ENCODE assay signal across 8 cellular contexts in genomic region chr6:24403501-24403824, GRCh38. TPM values are rescaled to one million over a fixed set of nuclear protein-coding genes. Genes with fewer than 3 reads are reported as not detected.
DNase-seq lines count a peak whose midpoint lies in the region; ATAC-seq, FAIRE-seq and TF ChIP-seq lines count a peak whose summit lies in the region.

No MANE protein-coding gene starts in this region.

- peak overlapping the region; percentile 71 for H3K9ac ChIP-seq in GM12878 (ENCODE audit: control insufficient read depth, insufficient read depth, low read length)

- RAD21 ChIA-PET in GM12878 (lab: Charles Lee; ENCODE audit: unreplicated experiment): no interaction called here

- H4K20me1 ChIP-seq in GM12878 (ENCODE audit: control insufficient read depth, insufficient read depth): no peaks in the 10 kb centered on the region

- peaks cover 35% of the 10 kb centered on the region for H3K36me3 ChIP-seq in left ventricle myocardium inferior
- H3K36me3 ChIP-seq in GM12878 (ENCODE audit: control insufficient read depth in 2 of 2, insufficient read depth in 2 of 2, low read length in 1 of 2): no peaks in the 10 kb centered on the region; a peak in 1 of 4 replicates
- peaks cover 24% of the 10 kb centered on the region for H3K36me3 ChIP-seq in mesodermal cell (ENCODE audit: control insufficient read depth, insufficient read depth, low read length)

- H3K27ac ChIP-seq in left ventricle myocardium inferior (replicated peaks): peak overlapping the region; percentile 92
- H3K27ac ChIP-seq in GM12878 (ENCODE audit: control insufficient read depth, insufficient read depth): peak overlapping the region; percentile 49; the same call in 1 of the 2 replicates
- no peak overlapping the region for H3K27ac ChIP-seq in mesodermal cell (ENCODE audit: low read depth, low read length, severe bottlenecking)

- no peak for TF ChIP-seq RAD21 in GM12878 (IDR thresholded peaks at IDR 0.05; ENCODE audit: insufficient read depth, low read depth, low read length)

- TF ChIP-seq POLR2A in GM12878 (IDR thresholded peaks at IDR 0.05; ENCODE audit: low read depth, low read length): no peak

- TF ChIP-seq EP300 in GM12878 (IDR thresholded peaks at IDR 0.05; ENCODE audit: borderline replicate concordance in 1 of 2, control insufficient read depth in 1 of 2, low read depth in 2 of 2, low read length in 2 of 2): no peak

- under 1% methylated on average over 12 of the region's 12 CpGs for WGBS in GM12878 (ENCODE audit: insufficient coverage, insufficient replicate concordance, low lambda C conversion rate, missing lambda C conversion rate)
- WGBS in mesodermal cell (ENCODE audit: insufficient coverage in 2 of 2), 2 experiments: 0% methylated on average over 2 of the region's 12 CpGs; no CpG with 5 or more reads in 1 of the 2 experiments

- H3K4me3 ChIP-seq in left ventricle myocardium inferior (peak overlapping the region; percentile 90), GM12878 (peak overlapping the region; percentile 85), mesodermal cell (ENCODE audit: extremely low read depth, insufficient read depth, low read length, poor library complexity, severe bottlenecking) (peak overlapping the region; percentile 83)

- CTCF ChIA-PET in GM12878 (lab: Yijun Ruan, JAX): interaction anchor here (1.3 kb wide), 1 partner anchor 44 kb away, joined by 3 read pairs; no protein-coding TSS in a partner anchor

- H3K4me1 ChIP-seq in left ventricle myocardium inferior: peaks cover 49% of the 10 kb centered on the region
- H3K4me1 ChIP-seq in GM12878 (ENCODE audit: control insufficient read depth, insufficient read depth, low read length): peaks cover 8% of the 10 kb centered on the region
- H3K4me1 ChIP-seq in mesodermal cell (ENCODE audit: control insufficient read depth, insufficient read depth, low read length, poor library complexity, severe bottlenecking): peaks cover 26% of the 10 kb centered on the region

- SMC1A ChIA-PET in GM12878 (lab: Charles Lee; ENCODE audit: uncharacterized antibody, unreplicated experiment): no interaction called here

- peak overlapping the region; percentile 96 for H2AFZ ChIP-seq in GM12878 (ENCODE audit: control insufficient read depth, low read depth, low read length)

- DNase-seq in left ventricle myocardium inferior (no peak), left cardiac atrium (no peak), GM12878 (ENCODE audit: low read depth, low spot score) (no peak), glomerular visceral epithelial cell (ENCODE audit: extremely low spot score) (no peak), GOT3 (lab: John Stamatoyannopoulos, UW) (no peak)

- intact Hi-C loops in left ventricle myocardium inferior (cut with micrococcal nuclease) (no loop called here), left cardiac atrium (cut with DNase I) (no loop called here), GM12878 (cut with micrococcal nuclease; ENCODE audit: unreplicated experiment) (loop anchor here (10.0 kb wide), 1 partner anchor 371 kb away; the partner anchor contains the start of gene GMNN)

- POLR2A ChIA-PET in GM12878 (lab: Charles Lee): interaction anchor here (1.3 kb wide), 1 partner anchor 11 kb away, joined by 6 read pairs; no protein-coding TSS in a partner anchor

- peak overlapping the region; percentile 65 for H3K4me2 ChIP-seq in GM12878 (ENCODE audit: control insufficient read depth, insufficient read depth)

- in situ Hi-C loops in GM12878 (cut with MboI): no loop called here

- ATAC-seq in left cardiac atrium (no peak), GM12878 (no peak), HG03108 (IDR thresholded peaks at IDR 0.05; ENCODE audit: unreplicated experiment) (no peak), HG03196 (IDR thresholded peaks at IDR 0.05; ENCODE audit: unreplicated experiment) (no peak)

- H3K79me2 ChIP-seq in GM12878 (ENCODE audit: control insufficient read depth, insufficient read depth, low read length): peaks cover 32% of the 10 kb centered on the region

- H3K9me3 ChIP-seq in left ventricle myocardium inferior (replicated peaks) (no peaks in the 10 kb centered on the region), GM12878 (replicated peaks; ENCODE audit: control insufficient read depth, insufficient read depth, low read length) (no peaks in the 10 kb centered on the region), mesodermal cell (ENCODE audit: control insufficient read depth, low read length) (no peaks in the 10 kb centered on the region)

- no peak for FAIRE-seq in GM12878 (lab: Jason Lieb, UNC)

- H3K27me3 ChIP-seq in left ventricle myocardium inferior (ENCODE audit: low read depth) (peaks cover 22% of the 10 kb centered on the region), GM12878 (replicated peaks in 1 of 2; ENCODE audit: control insufficient read depth in 2 of 2, insufficient read depth in 2 of 2, low read length in 1 of 2) (no peaks in the 10 kb centered on the region)

- TF ChIP-seq CTCF in left ventricle myocardium inferior (IDR thresholded peaks at IDR 0.05; ENCODE audit: borderline replicate concordance) (no peak), GM12878 (IDR thresholded peaks at IDR 0.05 in 2 of 3, conservative IDR thresholded peaks at IDR 0.05 in 1 of 3; ENCODE audit: control insufficient read depth in 2 of 3, extremely low read depth in 1 of 3, insufficient read depth in 1 of 3, low read depth in 3 of 3, low read length in 3 of 3) (no peak)

- no TSS peak for BruUV-seq in GM12878 (replicated peaks; lab: Mats Ljungman, UMichigan)

TF ChIP-seq in GM12878, 131 proteins besides CTCF, POLR2A, EP300 and RAD21 (continues in another document):
- TF ChIP-seq CREM (IDR thresholded peaks at IDR 0.05; ENCODE audit: low read depth): no peak
- no peak for TF ChIP-seq RBBP5 (conservative IDR thresholded peaks at IDR 0.05)
- TF ChIP-seq SMAD5 (IDR thresholded peaks at IDR 0.05; ENCODE audit: low read depth): no peak
- no peak for TF ChIP-seq HSF1 (IDR thresholded peaks at IDR 0.05; ENCODE audit: low read depth, low read length)
- no peak for TF ChIP-seq RAD51 (IDR thresholded peaks at IDR 0.05)

RNA-seq across cellular contexts. Expression of gene MRS2, which starts 0.7 kb away (rescaled TPM):
- total RNA-seq in left ventricle myocardium inferior (44.7 TPM), left cardiac atrium (10 to 100 TPM; 32.8 to 43.4 TPM), GM12878 (2014; rRNA removed) (18.0 and 20.7 TPM in 2 replicates), GM12878 (2014; rRNA removed; fragmentation: Illumina TruSeq; extraction: Trizol) (20.9 and 22.0 TPM in 2 replicates), GM12878 (2021) (25.6 and 25.7 TPM in 2 replicates)
- total RNA-seq in GM12878 (2013; cell fraction: nucleolus; rRNA removed): 42.0 and 42.2 TPM in 2 replicates
- polyA plus RNA-seq in GM12878 (2011; ENCODE audit: low read depth): 9.4 TPM
- polyA plus RNA-seq in GM12878 (2011; rRNA removed) (29.0 and 43.5 TPM in 2 replicates), GM12878 (2014; fragmentation: Illumina TruSeq; extraction: Trizol) (23.7 and 26.2 TPM in 2 replicates), GM12878 (2014; fragmentation: Nextera tagmentation; extraction: Ambion mirVana) (10 to 100 TPM in 1 of 2 experiments, 1 to 10 TPM in 1; 7.5 to 12.6 TPM), GM12878 (2014; rRNA removed) (19.0 and 24.8 TPM in 2 replicates), GM12878 (2016; fragmentation: Nextera tagmentation; extraction: Ambion mirVana) (10 to 100 TPM; 26.7 to 29.9 TPM)
- polyA plus RNA-seq in GM12878 (2011; cell fraction: cytosol; rRNA removed): 14.7 and 17.7 TPM in 2 replicates
- polyA plus RNA-seq in GM12878 (2011; cell fraction: nucleus; rRNA removed): 20.2 and 21.8 TPM in 2 replicates
- polyA plus RNA-seq in GM12878 (2012): 11.5 and 16.5 TPM in 2 replicates
- 16.8 and 23.3 TPM in 2 replicates for polyA minus RNA-seq in GM12878 (2011; rRNA and poly(A)+ RNA removed)
- polyA minus RNA-seq in GM12878 (2011; cell fraction: cytosol; rRNA and poly(A)+ RNA removed): 13.7 and 16.4 TPM in 2 replicates
- 15.2 and 18.7 TPM in 2 replicates for polyA minus RNA-seq in GM12878 (2011; cell fraction: nucleus; rRNA and poly(A)+ RNA removed)
- polyA plus RNA-seq in mesodermal cell (2013, experiment 1 of 2): 25.7 TPM
- 26.7 TPM for polyA plus RNA-seq in mesodermal cell (2013, experiment 2 of 2)

RNA-seq across cellular contexts. Expression of gene DCDC2, which starts 45.6 kb away (rescaled TPM):
- not detected for total RNA-seq in left ventricle myocardium inferior
- total RNA-seq in left cardiac atrium: under 1 TPM in 1 of 2 donors, not detected in 1; 0.05 TPM
- not detected in 2 replicates for total RNA-seq in GM12878 (2013; cell fraction: nucleolus; rRNA removed)
- under 0.01 TPM in 1 of 2 replicates, not detected in the other for total RNA-seq in GM12878 (2014; rRNA removed)
- not detected in 2 replicates for total RNA-seq in GM12878 (2014; rRNA removed; fragmentation: Illumina TruSeq; extraction: Trizol)
- total RNA-seq in GM12878 (2021): not detected in 2 replicates
- polyA plus RNA-seq in GM12878 (2011; ENCODE audit: low read depth): not detected
- polyA plus RNA-seq in GM12878 (2011; rRNA removed): not detected in 2 replicates
- polyA plus RNA-seq in GM12878 (2011; cell fraction: cytosol; rRNA removed): not detected in 2 replicates
- not detected in 2 replicates for polyA plus RNA-seq in GM12878 (2011; cell fraction: nucleus; rRNA removed)
- polyA plus RNA-seq in GM12878 (2012): 0.03 TPM in 2 replicates
- polyA plus RNA-seq in GM12878 (2014; fragmentation: Illumina TruSeq; extraction: Trizol): 0.03 and 0.11 TPM in 2 replicates
- polyA plus RNA-seq in GM12878 (2014; fragmentation: Nextera tagmentation; extraction: Ambion mirVana): not detected
- polyA plus RNA-seq in GM12878 (2014; rRNA removed): not detected in 2 replicates
- not detected for polyA plus RNA-seq in GM12878 (2016; fragmentation: Nextera tagmentation; extraction: Ambion mirVana)
- polyA minus RNA-seq in GM12878 (2011; rRNA and poly(A)+ RNA removed): not detected in 2 replicates
- not detected in 2 replicates for polyA minus RNA-seq in GM12878 (2011; cell fraction: cytosol; rRNA and poly(A)+ RNA removed)
- polyA minus RNA-seq in GM12878 (2011; cell fraction: nucleus; rRNA and poly(A)+ RNA removed): not detected in 2 replicates
- polyA plus RNA-seq in mesodermal cell (2013, experiment 1 of 2): 0.22 TPM
- polyA plus RNA-seq in mesodermal cell (2013, experiment 2 of 2): 0.91 TPM
